Comparison of ENCODE assay signal across 8 cellular contexts in genomic region chr1:169312084-169312954, GRCh38.
DNase-seq lines count a peak whose midpoint lies in the region; ATAC-seq and TF ChIP-seq lines count a peak whose summit lies in the region.

No MANE protein-coding gene starts in this region.

- peak; percentile 66 for DNase-seq in CD1c-positive myeloid dendritic cell (ENCODE audit: extremely low spot score)
- DNase-seq in brain pericyte (ENCODE audit: low read depth, low spot score), result peak; percentile 49
- peak; percentile 41 for DNase-seq in stimulated activated CD4-positive, alpha-beta T cell treated with anti-CD3 and anti-CD28 coated beads, Interleukin-1b, Interleukin-23, amount 100 ng/mL, for 48 hours
- no peak for DNase-seq in NCI-H446 (lab: John Stamatoyannopoulos, UW)

- ATAC-seq in HG02759 (IDR thresholded peaks at IDR 0.05; ENCODE audit: unreplicated experiment), result peak; percentile 71
- ATAC-seq in SK-N-SH treated with all-trans-retinoic acid at 6 μM for 48 hours, result peak; percentile 99
- ATAC-seq in GM18498 (IDR thresholded peaks at IDR 0.05; ENCODE audit: unreplicated experiment), result no peak
- ATAC-seq in HG02623 (IDR thresholded peaks at IDR 0.05; ENCODE audit: unreplicated experiment), result no peak

TF ChIP-seq in SK-N-SH treated with all-trans-retinoic acid at 6 μM for 48 hours, 23 proteins besides CTCF, POLR2A, EP300 and RAD21:
- peak; percentile 55; the same call in 1 of the 2 replicates for TF ChIP-seq TOX (CRISPR knock-in tag; IDR thresholded peaks at IDR 0.05; ENCODE audit: borderline replicate concordance)
- TF ChIP-seq ZFP3 (CRISPR knock-in tag; IDR thresholded peaks at IDR 0.05), result no peak
- TF ChIP-seq ZC3H10 (CRISPR knock-in tag; IDR thresholded peaks at IDR 0.05), result peak; percentile 39; the same call in 1 of the 2 replicates

Comparison
In these comparisons a context has a peak if more than half of its experiments do, and no peak if none do; other contexts are left out.
1. DNase-seq: peak in CD1c-positive myeloid dendritic cell (single experiment), brain pericyte (single experiment) and stimulated activated CD4-positive, alpha-beta T cell treated with anti-CD3 and anti-CD28 coated beads, Interleukin-1b, Interleukin-23, amount 100 ng/mL, for 48 hours (single experiment); none in NCI-H446 (0 of 2).
2. ATAC-seq: peak in HG02759 (single experiment) and SK-N-SH treated with all-trans-retinoic acid at 6 μM for 48 hours (single experiment); none in GM18498 (single experiment) and HG02623 (single experiment).